ENCODE assay signal across 8 cellular contexts in the genomic region with DNA sequence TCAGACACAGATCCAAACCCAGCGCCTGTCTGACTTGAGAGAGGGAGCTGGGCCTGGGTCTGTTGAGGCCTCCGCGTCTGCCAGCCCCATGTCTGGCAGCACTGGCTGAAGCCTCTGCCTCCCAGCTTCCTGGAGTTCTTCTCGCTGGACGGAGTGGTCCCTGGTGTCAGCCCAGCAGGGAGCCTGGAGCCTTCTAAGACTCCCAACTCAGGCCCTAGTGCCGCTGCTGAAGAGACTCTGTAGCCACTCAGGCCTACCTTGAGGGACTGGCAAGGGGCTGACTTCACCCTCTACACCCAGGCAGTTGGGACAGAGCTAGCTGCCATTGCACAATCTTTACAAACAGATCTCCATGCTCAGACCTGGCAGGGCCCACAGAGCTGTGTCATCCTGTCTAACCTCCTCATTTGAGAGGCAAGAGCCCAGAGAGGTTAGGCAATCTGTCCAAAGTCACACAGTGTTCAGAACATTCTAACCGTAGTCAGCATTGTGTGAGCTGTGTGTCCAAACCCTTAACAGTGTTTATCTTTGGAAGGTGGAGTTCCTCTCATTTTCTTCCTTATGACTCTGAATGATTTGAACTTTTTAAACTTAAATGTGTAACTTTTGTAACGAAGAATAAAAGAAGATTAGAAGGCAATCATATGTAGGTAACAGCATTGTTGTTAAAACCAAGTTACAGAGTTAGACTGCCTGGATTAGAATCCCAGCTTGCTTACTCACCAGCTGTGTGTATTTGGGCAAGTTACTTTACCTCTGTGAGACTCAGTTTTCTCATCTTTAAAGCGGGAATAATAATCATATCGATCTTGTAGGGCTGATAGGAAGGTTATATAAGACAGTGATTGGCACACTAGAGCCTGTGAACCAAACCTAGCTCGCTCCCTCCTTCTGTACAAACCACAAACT. TPM values are rescaled to one million over a fixed set of nuclear protein-coding genes. Genes with fewer than 3 reads are reported as not detected.
A peak's percentile ranks its signal among the peaks of the same experiment; 100 is the strongest.
DNase-seq lines count a peak whose midpoint lies in the region; ATAC-seq and TF ChIP-seq lines count a peak whose summit lies in the region.

No MANE protein-coding gene starts in this region.

- no peak overlapping the region for H2AFZ ChIP-seq in neuronal stem cell (ENCODE audit: low read length)

- 87 to 89% methylated on average over 11 of the region's 11 CpGs for WGBS in esophagus, 2 donors
- WGBS in neuronal stem cell (ENCODE audit: extremely low coverage in 2 of 2, insufficient read length in 2 of 2, insufficient replicate concordance in 1 of 2), 2 donors, result no CpG with 5 or more reads among the region's 11 CpGs

- H3K4me1 Mint-ChIP-seq in nephron progenitor cell, result peaks cover 41% of the 10 kb centered on the region

- no peaks in the 10 kb centered on the region for H3K9me3 Mint-ChIP-seq in nephron progenitor cell

- no peaks in the 10 kb centered on the region for H3K27me3 ChIP-seq in esophagus (ENCODE audit: control insufficient read depth in 1 of 2, insufficient read depth in 2 of 2, low read length in 2 of 2)
- peaks cover 0 to 4% (median 0%) of the 10 kb centered on the region in 3 experiments for H3K27me3 ChIP-seq in neuronal stem cell (ENCODE audit: control insufficient read depth in 3 of 3, insufficient read depth in 3 of 3, low read depth in 1 of 3, low read length in 3 of 3)

- H3K23ac ChIP-seq in neuronal stem cell (ENCODE audit: low read depth, low read length, poor library complexity), result peak overlapping the region; percentile 18

- H4K91ac ChIP-seq in neuronal stem cell (ENCODE audit: low read depth, low read length, poor library complexity), result no peak overlapping the region

- no peak overlapping the region for H2BK12ac ChIP-seq in neuronal stem cell (ENCODE audit: low read length)

- H3K4me2 ChIP-seq in neuronal stem cell (ENCODE audit: insufficient read depth, low read length, poor library complexity, severe bottlenecking), result no peak overlapping the region

- H3K9me3 ChIP-seq in esophagus (ENCODE audit: control insufficient read depth in 2 of 2, insufficient read depth in 1 of 2, low read depth in 1 of 2, low read length in 1 of 2) (no peaks in the 10 kb centered on the region), neuronal stem cell (replicated peaks in 1 of 2; ENCODE audit: control insufficient read depth in 2 of 2, insufficient read depth in 1 of 2, low read depth in 1 of 2, low read length in 2 of 2) (no peaks in the 10 kb centered on the region)

- H3K4me1 ChIP-seq in esophagus (ENCODE audit: control insufficient read depth in 2 of 2, insufficient read depth in 2 of 2, low read length in 1 of 2) (peaks cover 2 to 7% of the 10 kb centered on the region in 2 donors), neuronal stem cell (ENCODE audit: control insufficient read depth in 2 of 2, insufficient read depth in 1 of 2, low read depth in 1 of 2, low read length in 2 of 2) (peaks cover 2 to 13% of the 10 kb centered on the region in 2 donors)

- no peak overlapping the region for H4K8ac ChIP-seq in neuronal stem cell (ENCODE audit: low read depth, low read length)

- peak overlapping the region; percentile 42 for H2BK15ac ChIP-seq in neuronal stem cell (ENCODE audit: low read length)

- peak overlapping the region; percentile 54 for H3K27ac ChIP-seq in C4-2B
- H3K27ac ChIP-seq in esophagus (ENCODE audit: low read depth in 2 of 2, low read length in 1 of 2), result peak overlapping the region; percentile 78 to 97
- no peak overlapping the region for H3K27ac ChIP-seq in neuronal stem cell (replicated peaks; ENCODE audit: low read length)

- H3K18ac ChIP-seq in neuronal stem cell (ENCODE audit: low read length), result peak overlapping the region; percentile 44

- no peak overlapping the region for H3K14ac ChIP-seq in neuronal stem cell (ENCODE audit: low read length)

- peak overlapping the region; percentile 17 for H2BK120ac ChIP-seq in neuronal stem cell (ENCODE audit: low read depth, low read length)

- no peaks in the 10 kb centered on the region for H3K36me3 Mint-ChIP-seq in nephron progenitor cell (ENCODE audit: low read depth)

- no peaks in the 10 kb centered on the region for H3K79me1 ChIP-seq in neuronal stem cell (ENCODE audit: low read depth, low read length)

- no peak overlapping the region for H3K27ac Mint-ChIP-seq in nephron progenitor cell

- H2BK5ac ChIP-seq in neuronal stem cell (ENCODE audit: low read length), result no peak overlapping the region

- DNase-seq in NOMO-1 treated with DMSO at 0.1 percent for 48 hours (lab: John Stamatoyannopoulos, UW; ENCODE audit: unreplicated experiment), result peak; percentile 91
- DNase-seq in neuronal stem cell (ENCODE audit: low spot score), result no peak
- no peak for DNase-seq in activated T-cell treated with anti-CD3 and anti-CD28 coated beads for 4 hours
- no peak for DNase-seq in nephron progenitor cell
- DNase-seq in OCI-M2 (lab: John Stamatoyannopoulos, UW; ENCODE audit: unreplicated experiment), result no peak

- TF ChIP-seq CTCF in C4-2B (conservative IDR thresholded peaks at IDR 0.05) (no peak), nephron progenitor cell (IDR thresholded peaks at IDR 0.05) (no peak)

- H3K36me3 ChIP-seq in esophagus (ENCODE audit: control insufficient read depth in 2 of 2, insufficient read depth in 2 of 2, low read length in 1 of 2) (no peaks in the 10 kb centered on the region), neuronal stem cell (replicated peaks in 1 of 2; ENCODE audit: control insufficient read depth in 2 of 2, insufficient read depth in 2 of 2, low read length in 2 of 2) (no peaks in the 10 kb centered on the region)

- H3K4me3 Mint-ChIP-seq in nephron progenitor cell, result no peak overlapping the region

- H3K27me3 Mint-ChIP-seq in nephron progenitor cell (ENCODE audit: low read depth, poor library complexity), result peaks cover 17% of the 10 kb centered on the region

- no peak overlapping the region for H3K9ac ChIP-seq in neuronal stem cell (ENCODE audit: low read depth, low read length, poor library complexity)

- H3K4me3 ChIP-seq in esophagus (ENCODE audit: low read depth in 1 of 2, low read length in 2 of 2) (no peak overlapping the region), neuronal stem cell (ENCODE audit: low read length in 2 of 2) (no peak overlapping the region)

- peak overlapping the region; percentile 88 for H2AK5ac ChIP-seq in neuronal stem cell (ENCODE audit: low read depth, low read length)

- H3K4ac ChIP-seq in neuronal stem cell (ENCODE audit: low read length), result no peak overlapping the region

- no peak for ATAC-seq in GM18873 (IDR thresholded peaks at IDR 0.05; ENCODE audit: low FRiP score, unreplicated experiment)

RNA-seq across cellular contexts. Expression of gene DUSP1, which starts 4.6 kb away (rescaled TPM):
- polyA plus RNA-seq in esophagus, result 100 to 1,000 TPM in 1 of 2 donors, 10 to 100 TPM in 1; 90.4 to 129 TPM
- polyA plus RNA-seq in neuronal stem cell (2013, experiment 1 of 2), result 10.2 TPM
- polyA plus RNA-seq in neuronal stem cell (2013, experiment 2 of 2), result 10.0 TPM

RNA-seq across cellular contexts. Expression of gene ERGIC1, which starts 58.5 kb away (rescaled TPM):
- polyA plus RNA-seq in esophagus, result 10 to 100 TPM; 45.2 to 47.1 TPM
- 73.5 TPM for polyA plus RNA-seq in neuronal stem cell (2013, experiment 1 of 2)
- polyA plus RNA-seq in neuronal stem cell (2013, experiment 2 of 2), result 73.3 TPM
